In the genomic region with DNA sequence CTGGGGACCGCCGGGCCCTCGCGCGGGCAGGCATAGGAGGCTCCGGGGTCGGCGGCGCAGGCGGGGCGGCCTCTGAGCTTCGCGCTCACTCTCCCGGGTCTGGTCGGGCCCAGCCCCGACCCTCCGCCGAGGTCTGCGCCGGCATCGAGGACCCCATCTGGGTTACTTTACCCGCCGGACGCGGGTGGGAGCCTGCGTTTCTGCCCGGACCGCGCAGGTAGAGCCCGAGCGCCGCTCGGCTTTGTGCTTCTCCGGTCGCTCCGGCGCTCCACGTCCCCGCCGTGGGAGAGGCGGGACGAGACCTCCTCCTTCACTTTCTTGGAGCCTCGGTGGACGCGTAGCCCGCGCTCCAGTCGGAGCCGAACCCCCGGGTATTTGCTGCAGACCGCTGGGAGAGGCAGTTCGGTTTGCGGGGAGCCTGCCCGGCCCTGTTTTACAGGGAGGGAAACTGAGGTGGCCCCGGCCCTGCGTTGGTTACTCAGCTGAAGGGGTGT, we compare ENCODE assay signal across 8 cellular contexts.
DNase-seq lines count a peak whose midpoint lies in the region; ATAC-seq and TF ChIP-seq lines count a peak whose summit lies in the region.

No MANE protein-coding gene starts in this region.

- H3K36me3 ChIP-seq in KMS-11 (ENCODE audit: insufficient read depth) (peaks cover 5% of the 10 kb centered on the region; the same call in 1 of the 2 replicates), muscle layer of duodenum (ENCODE audit: control insufficient read depth in 1 of 2, insufficient read depth in 2 of 2, low read length in 2 of 2) (no peaks in the 10 kb centered on the region)

- H2AFZ ChIP-seq in KMS-11 (ENCODE audit: low read depth): no peak overlapping the region

- H3K9ac ChIP-seq in KMS-11: peak overlapping the region; percentile 94

- H4K20me1 ChIP-seq in KMS-11 (ENCODE audit: insufficient read depth): peaks cover 22% of the 10 kb centered on the region

- DNase-seq in AG04450 (ENCODE audit: low read depth, low spot score) (no peak), coronary artery (ENCODE audit: low spot score) (no peak), NCI-H2081 treated with DMSO at 0.1 percent for 48 hours (lab: John Stamatoyannopoulos, UW) (no peak), G401 (ENCODE audit: low spot score) (no peak)

- no peaks in the 10 kb centered on the region for H3K27me3 ChIP-seq in AG04450 (ENCODE audit: control insufficient read depth, insufficient read depth, low read length)
- no peaks in the 10 kb centered on the region for H3K27me3 ChIP-seq in KMS-11 (ENCODE audit: insufficient read depth, low read depth)
- peaks cover 35% of the 10 kb centered on the region for H3K27me3 ChIP-seq in muscle layer of duodenum (ENCODE audit: low read depth, low read length)

- peak overlapping the region; percentile 67 for H3K4me3 ChIP-seq in AG04450 (ENCODE audit: low read depth, low read length)
- H3K4me3 ChIP-seq in KMS-11 (IDR thresholded peaks at IDR 0.05; ENCODE audit: insufficient read depth, low read depth, low read length): no peak overlapping the region
- peak overlapping the region; percentile 71 for H3K4me3 ChIP-seq in coronary artery
- peak overlapping the region; percentile 52 to 71 for H3K4me3 ChIP-seq in muscle layer of duodenum (ENCODE audit: low read depth in 1 of 2, low read length in 2 of 2)

- no peak for ATAC-seq in HG02759 (IDR thresholded peaks at IDR 0.05; ENCODE audit: unreplicated experiment)
- no peak for ATAC-seq in GM18511 (IDR thresholded peaks at IDR 0.05; ENCODE audit: unreplicated experiment)

- TF ChIP-seq CTCF in AG04450 (IDR thresholded peaks at IDR 0.05; ENCODE audit: low read depth, low read length): no peak
- TF ChIP-seq CTCF in KMS-11 (conservative IDR thresholded peaks at IDR 0.05; ENCODE audit: low read depth, low read length): no peak
- TF ChIP-seq CTCF in coronary artery (IDR thresholded peaks at IDR 0.05): no peak

- CTCF ChIA-PET in AG04450 (lab: Charles Lee): no interaction called here

- peak overlapping the region; percentile 94; the same call in 1 of the 2 replicates for H3K4me2 ChIP-seq in KMS-11

- H3K27ac ChIP-seq in AG04450 (ENCODE audit: low read depth, low read length) (peak overlapping the region; percentile 39), KMS-11 (peak overlapping the region; percentile 94), coronary artery (no peak overlapping the region), muscle layer of duodenum (ENCODE audit: low read length) (no peak overlapping the region)

- peaks cover 88% of the 10 kb centered on the region for H3K79me2 ChIP-seq in KMS-11 (ENCODE audit: insufficient read depth, low read depth)

- in situ Hi-C loops in G401 (cut with HindIII; ENCODE audit: low sequenced_read_pairs): no loop called here

- H3K9me3 ChIP-seq in AG04450 (ENCODE audit: control insufficient read depth, insufficient read depth, low read length) (no peaks in the 10 kb centered on the region), muscle layer of duodenum (ENCODE audit: control insufficient read depth in 1 of 2, low read length in 2 of 2) (no peaks in the 10 kb centered on the region)

- POLR2A ChIA-PET in AG04450 (lab: Yijun Ruan, JAX): no interaction called here

- peaks cover 46% of the 10 kb centered on the region for H3K4me1 ChIP-seq in KMS-11 (ENCODE audit: low read depth, poor library complexity, severe bottlenecking)
- H3K4me1 ChIP-seq in muscle layer of duodenum (ENCODE audit: control insufficient read depth in 1 of 2, insufficient read depth in 2 of 2, low read length in 2 of 2): peaks cover 0 to 16% of the 10 kb centered on the region in 2 donors

Comparison
In these comparisons a context has a peak if more than half of its experiments do, and no peak if none do; other contexts are left out.
1. H3K27ac ChIP-seq: peak in AG04450 (single experiment) and KMS-11 (single experiment); none in coronary artery (0 of 2) and muscle layer of duodenum (single experiment).